In genomic region chr5:10317825-10318682, GRCh38 we compare ENCODE assay signal across 14 cellular contexts. TPM values are rescaled to one million over a fixed set of nuclear protein-coding genes. Genes with fewer than 3 reads are reported as not detected.
DNase-seq lines count a peak whose midpoint lies in the region; ATAC-seq, FAIRE-seq and TF ChIP-seq lines count a peak whose summit lies in the region.
"Had no signal": no experiment of that assay in that cellular context is flagged by ENCODE, and none has a peak within 500 bp of the region (broad histone marks: within the 10 kb centered on the region; RNA-seq: fewer than 3 reads in every experiment).

No MANE protein-coding gene starts in this region.

- peaks cover 0 to 1% (median 0%) of the 10 kb centered on the region in 5 donors for H3K27me3 Mint-ChIP-seq in naive thymus-derived CD8-positive, alpha-beta T cell

- TF ChIP-seq CTCF in K562 (IDR thresholded peaks at IDR 0.05 in 2 of 3, conservative IDR thresholded peaks at IDR 0.05 in 1 of 3; ENCODE audit: insufficient read depth in 2 of 3, low read depth in 1 of 3, low read length in 3 of 3) (no peak), dorsolateral prefrontal cortex (IDR thresholded peaks at IDR 0.05 in 54 of 56, conservative IDR thresholded peaks at IDR 0.05 in 2 of 56; ENCODE audit: low read depth in 1 of 56, partially characterized antibody in 56 of 56) (no peak), D721Med (IDR thresholded peaks at IDR 0.05; ENCODE audit: insufficient read depth, missing control alignments) (no peak)

- no peaks in the 10 kb centered on the region for H3K79me2 ChIP-seq in K562 (ENCODE audit: control insufficient read depth, insufficient read depth, low read length)

- no peak for TF ChIP-seq RAD21 in K562 (CRISPR knock-in tag; conservative IDR thresholded peaks at IDR 0.05 in 1 of 2, IDR thresholded peaks at IDR 0.05 in 1 of 2)

- CTCF ChIA-PET in K562 (lab: Yijun Ruan, JAX; ENCODE audit: low intra/inter-chr PET ratio), result no interaction called here

- FAIRE-seq in K562 (lab: Jason Lieb, UNC) (peak; percentile 69), D721Med (lab: Jason Lieb, UNC) (no peak)
- FAIRE-seq: pancreas had no signal

- H3K4me2 ChIP-seq in K562 (ENCODE audit: insufficient read depth, low read length), result no peak overlapping the region
- H3K4me2 ChIP-seq: BLaER1 had no signal

- intact Hi-C loops in K562 (cut with micrococcal nuclease), result loop anchor here (2.0 to 5.0 kb wide), 2 partner anchors 47 to 119 kb away; no protein-coding TSS in a partner anchor
- intact Hi-C loops in dorsolateral prefrontal cortex (cut with DNase I), result no loop called here

- H4K20me1 ChIP-seq in K562 (replicated peaks; ENCODE audit: control insufficient read depth, insufficient read depth, low read length), result no peaks in the 10 kb centered on the region
- H4K20me1 ChIP-seq: BLaER1 had no signal

- H3K27ac ChIP-seq in K562 (ENCODE audit: extremely low read depth, low read depth, low read length) (peak overlapping the region; percentile 77), dorsolateral prefrontal cortex (no peak overlapping the region)
- H3K27ac ChIP-seq: BLaER1, HL-60, pancreas had no signal

- H3K36me3 Mint-ChIP-seq in naive thymus-derived CD8-positive, alpha-beta T cell, result no peaks in the 10 kb centered on the region
- H3K36me3 Mint-ChIP-seq: T-cell had no signal

- 31% methylated on average over 6 of the region's 6 CpGs for WGBS in K562 (ENCODE audit: insufficient coverage, low coverage, missing lambda C conversion rate)

- no peaks in the 10 kb centered on the region for H3K9me1 ChIP-seq in K562 (ENCODE audit: control insufficient read depth, insufficient read depth, low read length)

- TF ChIP-seq EP300 in K562 (IDR thresholded peaks at IDR 0.05; ENCODE audit: low read length), result peak; percentile 61; the same call in 1 of the 2 replicates

- peaks cover 33 to 35% of the 10 kb centered on the region in 2 experiments for H3K4me1 ChIP-seq in K562 (replicated peaks in 1 of 2; ENCODE audit: control insufficient read depth in 2 of 2, insufficient read depth in 2 of 2, low read length in 2 of 2)
- H3K4me1 ChIP-seq: BLaER1, pancreas had no signal

- H3K4me3 Mint-ChIP-seq in naive thymus-derived CD8-positive, alpha-beta T cell, result no peak overlapping the region
- H3K4me3 Mint-ChIP-seq: T-cell had no signal

- no peaks in the 10 kb centered on the region for H3K9me3 ChIP-seq in K562 (replicated peaks; ENCODE audit: control insufficient read depth, insufficient read depth, low read depth, low read length)
- H3K9me3 ChIP-seq: pancreas had no signal

- H3K4me1 Mint-ChIP-seq in naive thymus-derived CD8-positive, alpha-beta T cell, result no peaks in the 10 kb centered on the region
- H3K4me1 Mint-ChIP-seq: T-cell had no signal

- H3K9ac ChIP-seq in K562 (ENCODE audit: insufficient read depth in 1 of 2, low read depth in 2 of 2, low read length in 2 of 2), result peak overlapping the region; percentile 37 to 57; a peak in 3 of 4 replicates
- H3K9ac ChIP-seq: BLaER1 had no signal

- no TSS peak for BruUV-seq in K562 (replicated peaks; lab: Mats Ljungman, UMichigan)

- no peak for TF ChIP-seq POLR2A in K562 (conservative IDR thresholded peaks at IDR 0.05)

- DNase-seq in ELR (ENCODE audit: low read depth) (peak; percentile 59), K562 (ENCODE audit: extremely low read depth in 1 of 4, low spot score in 3 of 4) (peak in 3 of 4 experiments; percentile 20 to 81 (median 63)), dorsolateral prefrontal cortex (no peak), amygdala (lab: John Stamatoyannopoulos, UW) (no peak), D721Med (ENCODE audit: insufficient read length, low spot score) (no peak)
- DNase-seq in naive thymus-derived CD8-positive, alpha-beta T cell, result no peak
- DNase-seq: activated T-cell treated with anti-CD3 and anti-CD28 coated beads for 4 hours, NCI-H2107, pancreas, T-cell had no signal

- H3K36me3 ChIP-seq in K562 (ENCODE audit: control insufficient read depth, insufficient read depth, low read length), result no peaks in the 10 kb centered on the region
- H3K36me3 ChIP-seq: BLaER1, pancreas had no signal

- ATAC-seq in GM21367 (IDR thresholded peaks at IDR 0.05; ENCODE audit: unreplicated experiment) (peak; percentile 44), HG03175 (IDR thresholded peaks at IDR 0.05; ENCODE audit: unreplicated experiment) (peak; percentile 74), K562 (peak; percentile 30)
- no peak for ATAC-seq in naive thymus-derived CD8-positive, alpha-beta T cell
- ATAC-seq: T-cell had no signal

- no peaks in the 10 kb centered on the region for H3K9me3 Mint-ChIP-seq in naive thymus-derived CD8-positive, alpha-beta T cell
- H3K9me3 Mint-ChIP-seq: T-cell had no signal

- H3K4me3 ChIP-seq in K562, result no peak overlapping the region
- H3K4me3 ChIP-seq in dorsolateral prefrontal cortex, result no peak overlapping the region
- H3K4me3 ChIP-seq: BLaER1, pancreas had no signal

- H3K27me3 ChIP-seq in K562 (ENCODE audit: control insufficient read depth in 2 of 2, insufficient read depth in 2 of 2, low read length in 2 of 2) (no peaks in the 10 kb centered on the region; a peak in 1 of 5 replicates), dorsolateral prefrontal cortex (no peaks in the 10 kb centered on the region)
- H3K27me3 ChIP-seq: BLaER1, pancreas had no signal

- POLR2A ChIA-PET in K562 (lab: Yijun Ruan, JAX), result interaction anchor here (0.8 to 4.4 kb wide), 3 partner anchors 9 to 13 kb away, joined by 3 to 31 read pairs (median 3); partner anchors contain the start of gene CMBL
- POLR2A ChIA-PET in naive thymus-derived CD8-positive, alpha-beta T cell (lab: Charles Lee), result no interaction called here

- in situ Hi-C loops in K562 (cut with MboI), result no loop called here

- peak overlapping the region; percentile 89 for H2AFZ ChIP-seq in K562 (ENCODE audit: low read depth, low read length)

- no peak overlapping the region for H3K27ac Mint-ChIP-seq in naive thymus-derived CD8-positive, alpha-beta T cell
- H3K27ac Mint-ChIP-seq: T-cell had no signal

TF ChIP-seq in K562, 482 proteins besides CTCF, POLR2A, EP300 and RAD21 (continues in another document):
- TF ChIP-seq DPF2 (IDR thresholded peaks at IDR 0.05) (peak; percentile 61), ZNF696 (CRISPR knock-in tag; conservative IDR thresholded peaks at IDR 0.05) (no peak), TCF15 (CRISPR knock-in tag; IDR thresholded peaks at IDR 0.05) (no peak)

RNA-seq across cellular contexts. Expression of gene CMBL, which starts 10.4 kb away (rescaled TPM):
- total RNA-seq in K562 (2011; cell fraction: chromatin; rRNA removed; ENCODE audit: low replicate concordance), result 57.6 and 73.6 TPM in 2 replicates
- total RNA-seq in K562 (2011; cell fraction: nucleolus; rRNA removed), result 41.8 and 51.0 TPM in 2 replicates
- 60.6 and 76.3 TPM in 2 replicates for total RNA-seq in K562 (2011; cell fraction: nucleoplasm; rRNA removed)
- total RNA-seq in K562 (2014; rRNA removed), result 22.6 and 30.0 TPM in 2 replicates
- 68.2 and 86.7 TPM in 2 replicates for total RNA-seq in K562 (2014; rRNA removed; fragmentation: Illumina TruSeq; extraction: Trizol)
- 54.7 and 55.5 TPM in 2 replicates for total RNA-seq in K562 (2015; rRNA removed; fragmentation: Illumina TruSeq; extraction: Trizol)
- total RNA-seq in K562 (2021), result 119 and 121 TPM in 2 replicates
- polyA plus RNA-seq in K562 (2011; rRNA removed), result 183 and 192 TPM in 2 replicates
- 228 and 464 TPM in 2 replicates for polyA plus RNA-seq in K562 (2011; cell fraction: cytosol; rRNA removed)
- polyA plus RNA-seq in K562 (2011; cell fraction: nucleus; rRNA removed), result 27.2 and 28.4 TPM in 2 replicates
- 129 and 225 TPM in 2 replicates for polyA plus RNA-seq in K562 (2012)
- polyA plus RNA-seq in K562 (2014; fragmentation: Illumina TruSeq; extraction: Trizol), result 140 and 144 TPM in 2 replicates
- polyA plus RNA-seq in K562 (2014; fragmentation: Nextera tagmentation; extraction: Ambion mirVana), result 10 to 100 TPM; 53.4 to 71.1 TPM
- polyA plus RNA-seq in K562 (2014; rRNA removed), result 109 and 128 TPM in 2 replicates
- polyA minus RNA-seq in K562 (2011; rRNA and poly(A)+ RNA removed), result 176 TPM in 2 replicates
- polyA minus RNA-seq in K562 (2011; cell fraction: cytosol; rRNA and poly(A)+ RNA removed), result 200 and 213 TPM in 2 replicates
- 23.2 and 39.3 TPM in 2 replicates for polyA minus RNA-seq in K562 (2011; cell fraction: nucleus; rRNA and poly(A)+ RNA removed)
- 10 to 100 TPM; 16.2 to 42.6 (median 28.5) TPM for total RNA-seq in dorsolateral prefrontal cortex
- total RNA-seq in naive thymus-derived CD8-positive, alpha-beta T cell, result under 1 TPM; 0.36 to 0.69 TPM
- under 1 TPM; 0.35 to 0.65 (median 0.51) TPM for polyA plus RNA-seq in naive thymus-derived CD8-positive, alpha-beta T cell

RNA-seq across cellular contexts. Expression of gene MARCHF6, which starts 35.4 kb away (rescaled TPM):
- 561 and 734 TPM in 2 replicates for total RNA-seq in K562 (2011; cell fraction: chromatin; rRNA removed; ENCODE audit: low replicate concordance)
- 300 and 404 TPM in 2 replicates for total RNA-seq in K562 (2011; cell fraction: nucleolus; rRNA removed)
- total RNA-seq in K562 (2011; cell fraction: nucleoplasm; rRNA removed), result 460 and 488 TPM in 2 replicates
- total RNA-seq in K562 (2014; rRNA removed) (68.1 and 82.1 TPM in 2 replicates), K562 (2014; rRNA removed; fragmentation: Illumina TruSeq; extraction: Trizol) (110 and 145 TPM in 2 replicates), K562 (2015; rRNA removed; fragmentation: Illumina TruSeq; extraction: Trizol) (73.8 and 74.1 TPM in 2 replicates), K562 (2021) (173 and 197 TPM in 2 replicates), dorsolateral prefrontal cortex (100 to 1,000 TPM; 195 to 408 (median 303) TPM)
- polyA plus RNA-seq in K562 (2011; rRNA removed) (363 and 456 TPM in 2 replicates), K562 (2014; fragmentation: Illumina TruSeq; extraction: Trizol) (97.2 and 107 TPM in 2 replicates), K562 (2014; fragmentation: Nextera tagmentation; extraction: Ambion mirVana) (100 to 1,000 TPM; 170 to 176 TPM), K562 (2014; rRNA removed) (113 and 116 TPM in 2 replicates)
- polyA plus RNA-seq in K562 (2011; cell fraction: cytosol; rRNA removed), result 108 and 266 TPM in 2 replicates
- 690 and 1,115 TPM in 2 replicates for polyA plus RNA-seq in K562 (2011; cell fraction: nucleus; rRNA removed)
- polyA plus RNA-seq in K562 (2012), result 113 TPM in 2 replicates
- polyA minus RNA-seq in K562 (2011; rRNA and poly(A)+ RNA removed), result 714 and 809 TPM in 2 replicates
- polyA minus RNA-seq in K562 (2011; cell fraction: cytosol; rRNA and poly(A)+ RNA removed), result 187 and 222 TPM in 2 replicates
- 218 and 284 TPM in 2 replicates for polyA minus RNA-seq in K562 (2011; cell fraction: nucleus; rRNA and poly(A)+ RNA removed)
- total RNA-seq in naive thymus-derived CD8-positive, alpha-beta T cell, result 100 to 1,000 TPM; 197 to 198 TPM
- polyA plus RNA-seq in naive thymus-derived CD8-positive, alpha-beta T cell, result 10 to 100 TPM; 31.5 to 44.0 (median 38.0) TPM

Comparison
In these comparisons a context has a peak if more than half of its experiments do, and no peak if none do; other contexts are left out.
1. DNase-seq: peak in ELR (single experiment) and K562 (3 of 4); none in dorsolateral prefrontal cortex (0 of 10), amygdala (0 of 56), D721Med (single experiment) and naive thymus-derived CD8-positive, alpha-beta T cell (0 of 10).
2. ATAC-seq: peak in GM21367 (single experiment), HG03175 (single experiment) and K562 (single experiment); none in naive thymus-derived CD8-positive, alpha-beta T cell (0 of 2).
3. RNA of gene CMBL, which starts 10.4 kb away (total RNA-seq): 22.6 to 121 TPM in K562 and 16.2 to 42.6 TPM in dorsolateral prefrontal cortex; 0.36 to 0.69 TPM in naive thymus-derived CD8-positive, alpha-beta T cell; every median in the first group is over 10 times any median in the second.